2 cellular contexts compared by ENCODE assay signal in the genomic region with DNA sequence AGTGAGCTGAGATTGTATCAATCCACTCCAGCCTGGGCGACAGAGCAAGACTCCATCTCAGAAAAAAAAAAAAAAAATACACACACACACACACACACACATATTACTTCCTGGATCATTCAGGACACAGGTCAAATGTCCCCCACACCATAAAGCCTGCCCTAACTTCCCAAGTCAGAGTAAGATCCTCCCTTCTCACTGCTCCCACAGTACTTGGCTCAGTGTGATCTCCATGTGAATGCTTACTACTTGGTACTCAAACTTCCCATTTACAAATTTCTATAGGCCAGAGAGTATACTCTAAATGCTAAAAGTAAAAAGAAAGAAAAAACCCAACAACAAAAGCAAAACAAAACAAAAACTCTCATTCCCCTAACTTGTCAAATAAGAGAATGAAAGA.
TF ChIP-seq lines count a peak whose summit lies in the region.

No MANE protein-coding gene starts in this region.

TF ChIP-seq in GM23338, 12 proteins besides CTCF, POLR2A, EP300 and RAD21 (continued from another document):
- TF ChIP-seq, protein P1, sequence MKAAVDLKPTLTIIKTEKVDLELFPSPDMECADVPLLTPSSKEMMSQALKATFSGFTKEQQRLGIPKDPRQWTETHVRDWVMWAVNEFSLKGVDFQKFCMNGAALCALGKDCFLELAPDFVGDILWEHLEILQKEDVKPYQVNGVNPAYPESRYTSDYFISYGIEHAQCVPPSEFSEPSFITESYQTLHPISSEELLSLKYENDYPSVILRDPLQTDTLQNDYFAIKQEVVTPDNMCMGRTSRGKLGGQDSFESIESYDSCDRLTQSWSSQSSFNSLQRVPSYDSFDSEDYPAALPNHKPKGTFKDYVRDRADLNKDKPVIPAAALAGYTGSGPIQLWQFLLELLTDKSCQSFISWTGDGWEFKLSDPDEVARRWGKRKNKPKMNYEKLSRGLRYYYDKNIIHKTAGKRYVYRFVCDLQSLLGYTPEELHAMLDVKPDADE (IDR thresholded peaks at IDR 0.05), result no peak
- no peak for TF ChIP-seq EZH2 (IDR thresholded peaks at IDR 0.05; ENCODE audit: low read depth, unreplicated experiment)
- no peak for TF ChIP-seq JUNB (IDR thresholded peaks at IDR 0.05; ENCODE audit: unreplicated experiment)
- no peak for TF ChIP-seq NANOG (IDR thresholded peaks at IDR 0.05; ENCODE audit: borderline replicate concordance)
- no peak for TF ChIP-seq POLR2AphosphoS5 (IDR thresholded peaks at IDR 0.05; ENCODE audit: low read depth)
- TF ChIP-seq, protein P2, sequence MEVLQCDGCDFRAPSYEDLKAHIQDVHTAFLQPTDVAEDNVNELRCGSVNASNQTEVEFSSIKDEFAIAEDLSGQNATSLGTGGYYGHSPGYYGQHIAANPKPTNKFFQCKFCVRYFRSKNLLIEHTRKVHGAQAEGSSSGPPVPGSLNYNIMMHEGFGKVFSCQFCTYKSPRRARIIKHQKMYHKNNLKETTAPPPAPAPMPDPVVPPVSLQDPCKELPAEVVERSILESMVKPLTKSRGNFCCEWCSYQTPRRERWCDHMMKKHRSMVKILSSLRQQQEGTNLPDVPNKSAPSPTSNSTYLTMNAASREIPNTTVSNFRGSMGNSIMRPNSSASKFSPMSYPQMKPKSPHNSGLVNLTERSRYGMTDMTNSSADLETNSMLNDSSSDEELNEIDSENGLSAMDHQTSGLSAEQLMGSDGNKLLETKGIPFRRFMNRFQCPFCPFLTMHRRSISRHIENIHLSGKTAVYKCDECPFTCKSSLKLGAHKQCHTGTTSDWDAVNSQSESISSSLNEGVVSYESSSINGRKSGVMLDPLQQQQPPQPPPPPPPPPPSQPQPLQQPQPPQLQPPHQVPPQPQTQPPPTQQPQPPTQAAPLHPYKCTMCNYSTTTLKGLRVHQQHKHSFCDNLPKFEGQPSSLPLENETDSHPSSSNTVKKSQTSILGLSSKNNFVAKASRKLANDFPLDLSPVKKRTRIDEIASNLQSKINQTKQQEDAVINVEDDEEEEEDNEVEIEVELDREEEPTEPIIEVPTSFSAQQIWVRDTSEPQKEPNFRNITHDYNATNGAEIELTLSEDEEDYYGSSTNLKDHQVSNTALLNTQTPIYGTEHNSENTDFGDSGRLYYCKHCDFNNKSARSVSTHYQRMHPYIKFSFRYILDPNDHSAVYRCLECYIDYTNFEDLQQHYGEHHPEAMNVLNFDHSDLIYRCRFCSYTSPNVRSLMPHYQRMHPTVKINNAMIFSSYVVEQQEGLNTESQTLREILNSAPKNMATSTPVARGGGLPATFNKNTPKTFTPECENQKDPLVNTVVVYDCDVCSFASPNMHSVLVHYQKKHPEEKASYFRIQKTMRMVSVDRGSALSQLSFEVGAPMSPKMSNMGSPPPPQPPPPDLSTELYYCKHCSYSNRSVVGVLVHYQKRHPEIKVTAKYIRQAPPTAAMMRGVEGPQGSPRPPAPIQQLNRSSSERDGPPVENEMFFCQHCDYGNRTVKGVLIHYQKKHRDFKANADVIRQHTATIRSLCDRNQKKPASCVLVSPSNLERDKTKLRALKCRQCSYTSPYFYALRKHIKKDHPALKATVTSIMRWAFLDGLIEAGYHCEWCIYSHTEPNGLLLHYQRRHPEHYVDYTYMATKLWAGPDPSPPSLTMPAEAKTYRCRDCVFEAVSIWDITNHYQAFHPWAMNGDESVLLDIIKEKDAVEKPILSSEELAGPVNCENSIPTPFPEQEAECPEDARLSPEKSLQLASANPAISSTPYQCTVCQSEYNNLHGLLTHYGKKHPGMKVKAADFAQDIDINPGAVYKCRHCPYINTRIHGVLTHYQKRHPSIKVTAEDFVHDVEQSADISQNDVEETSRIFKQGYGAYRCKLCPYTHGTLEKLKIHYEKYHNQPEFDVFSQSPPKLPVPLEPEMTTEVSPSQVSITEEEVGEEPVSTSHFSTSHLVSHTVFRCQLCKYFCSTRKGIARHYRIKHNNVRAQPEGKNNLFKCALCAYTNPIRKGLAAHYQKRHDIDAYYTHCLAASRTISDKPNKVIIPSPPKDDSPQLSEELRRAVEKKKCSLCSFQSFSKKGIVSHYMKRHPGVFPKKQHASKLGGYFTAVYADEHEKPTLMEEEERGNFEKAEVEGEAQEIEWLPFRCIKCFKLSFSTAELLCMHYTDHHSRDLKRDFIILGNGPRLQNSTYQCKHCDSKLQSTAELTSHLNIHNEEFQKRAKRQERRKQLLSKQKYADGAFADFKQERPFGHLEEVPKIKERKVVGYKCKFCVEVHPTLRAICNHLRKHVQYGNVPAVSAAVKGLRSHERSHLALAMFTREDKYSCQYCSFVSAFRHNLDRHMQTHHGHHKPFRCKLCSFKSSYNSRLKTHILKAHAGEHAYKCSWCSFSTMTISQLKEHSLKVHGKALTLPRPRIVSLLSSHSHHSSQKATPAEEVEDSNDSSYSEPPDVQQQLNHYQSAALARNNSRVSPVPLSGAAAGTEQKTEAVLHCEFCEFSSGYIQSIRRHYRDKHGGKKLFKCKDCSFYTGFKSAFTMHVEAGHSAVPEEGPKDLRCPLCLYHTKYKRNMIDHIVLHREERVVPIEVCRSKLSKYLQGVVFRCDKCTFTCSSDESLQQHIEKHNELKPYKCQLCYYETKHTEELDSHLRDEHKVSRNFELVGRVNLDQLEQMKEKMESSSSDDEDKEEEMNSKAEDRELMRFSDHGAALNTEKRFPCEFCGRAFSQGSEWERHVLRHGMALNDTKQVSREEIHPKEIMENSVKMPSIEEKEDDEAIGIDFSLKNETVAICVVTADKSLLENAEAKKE (CRISPR knock-in tag; IDR thresholded peaks at IDR 0.05), result no peak

TF ChIP-seq in WTC11, 78 proteins besides CTCF, POLR2A, EP300 and RAD21 (continued from another document):
- TF ChIP-seq, protein P3, sequence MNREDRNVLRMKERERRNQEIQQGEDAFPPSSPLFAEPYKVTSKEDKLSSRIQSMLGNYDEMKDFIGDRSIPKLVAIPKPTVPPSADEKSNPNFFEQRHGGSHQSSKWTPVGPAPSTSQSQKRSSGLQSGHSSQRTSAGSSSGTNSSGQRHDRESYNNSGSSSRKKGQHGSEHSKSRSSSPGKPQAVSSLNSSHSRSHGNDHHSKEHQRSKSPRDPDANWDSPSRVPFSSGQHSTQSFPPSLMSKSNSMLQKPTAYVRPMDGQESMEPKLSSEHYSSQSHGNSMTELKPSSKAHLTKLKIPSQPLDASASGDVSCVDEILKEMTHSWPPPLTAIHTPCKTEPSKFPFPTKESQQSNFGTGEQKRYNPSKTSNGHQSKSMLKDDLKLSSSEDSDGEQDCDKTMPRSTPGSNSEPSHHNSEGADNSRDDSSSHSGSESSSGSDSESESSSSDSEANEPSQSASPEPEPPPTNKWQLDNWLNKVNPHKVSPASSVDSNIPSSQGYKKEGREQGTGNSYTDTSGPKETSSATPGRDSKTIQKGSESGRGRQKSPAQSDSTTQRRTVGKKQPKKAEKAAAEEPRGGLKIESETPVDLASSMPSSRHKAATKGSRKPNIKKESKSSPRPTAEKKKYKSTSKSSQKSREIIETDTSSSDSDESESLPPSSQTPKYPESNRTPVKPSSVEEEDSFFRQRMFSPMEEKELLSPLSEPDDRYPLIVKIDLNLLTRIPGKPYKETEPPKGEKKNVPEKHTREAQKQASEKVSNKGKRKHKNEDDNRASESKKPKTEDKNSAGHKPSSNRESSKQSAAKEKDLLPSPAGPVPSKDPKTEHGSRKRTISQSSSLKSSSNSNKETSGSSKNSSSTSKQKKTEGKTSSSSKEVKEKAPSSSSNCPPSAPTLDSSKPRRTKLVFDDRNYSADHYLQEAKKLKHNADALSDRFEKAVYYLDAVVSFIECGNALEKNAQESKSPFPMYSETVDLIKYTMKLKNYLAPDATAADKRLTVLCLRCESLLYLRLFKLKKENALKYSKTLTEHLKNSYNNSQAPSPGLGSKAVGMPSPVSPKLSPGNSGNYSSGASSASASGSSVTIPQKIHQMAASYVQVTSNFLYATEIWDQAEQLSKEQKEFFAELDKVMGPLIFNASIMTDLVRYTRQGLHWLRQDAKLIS (CRISPR knock-in tag; IDR thresholded peaks at IDR 0.05; ENCODE audit: borderline replicate concordance), result no peak
- TF ChIP-seq, protein P4, sequence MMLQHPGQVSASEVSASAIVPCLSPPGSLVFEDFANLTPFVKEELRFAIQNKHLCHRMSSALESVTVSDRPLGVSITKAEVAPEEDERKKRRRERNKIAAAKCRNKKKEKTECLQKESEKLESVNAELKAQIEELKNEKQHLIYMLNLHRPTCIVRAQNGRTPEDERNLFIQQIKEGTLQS (CRISPR knock-in tag; conservative IDR thresholded peaks at IDR 0.05), result no peak
- TF ChIP-seq ZNF317 (CRISPR knock-in tag; IDR thresholded peaks at IDR 0.05; ENCODE audit: borderline replicate concordance, low read depth) (no peak), ZNF138 (CRISPR knock-in tag; conservative IDR thresholded peaks at IDR 0.05) (no peak), CBFB (CRISPR knock-in tag; IDR thresholded peaks at IDR 0.05; ENCODE audit: low read depth) (no peak)
- TF ChIP-seq, protein P5, sequence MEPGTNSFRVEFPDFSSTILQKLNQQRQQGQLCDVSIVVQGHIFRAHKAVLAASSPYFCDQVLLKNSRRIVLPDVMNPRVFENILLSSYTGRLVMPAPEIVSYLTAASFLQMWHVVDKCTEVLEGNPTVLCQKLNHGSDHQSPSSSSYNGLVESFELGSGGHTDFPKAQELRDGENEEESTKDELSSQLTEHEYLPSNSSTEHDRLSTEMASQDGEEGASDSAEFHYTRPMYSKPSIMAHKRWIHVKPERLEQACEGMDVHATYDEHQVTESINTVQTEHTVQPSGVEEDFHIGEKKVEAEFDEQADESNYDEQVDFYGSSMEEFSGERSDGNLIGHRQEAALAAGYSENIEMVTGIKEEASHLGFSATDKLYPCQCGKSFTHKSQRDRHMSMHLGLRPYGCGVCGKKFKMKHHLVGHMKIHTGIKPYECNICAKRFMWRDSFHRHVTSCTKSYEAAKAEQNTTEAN (CRISPR knock-in tag; IDR thresholded peaks at IDR 0.05), result no peak
- TF ChIP-seq, protein P6, sequence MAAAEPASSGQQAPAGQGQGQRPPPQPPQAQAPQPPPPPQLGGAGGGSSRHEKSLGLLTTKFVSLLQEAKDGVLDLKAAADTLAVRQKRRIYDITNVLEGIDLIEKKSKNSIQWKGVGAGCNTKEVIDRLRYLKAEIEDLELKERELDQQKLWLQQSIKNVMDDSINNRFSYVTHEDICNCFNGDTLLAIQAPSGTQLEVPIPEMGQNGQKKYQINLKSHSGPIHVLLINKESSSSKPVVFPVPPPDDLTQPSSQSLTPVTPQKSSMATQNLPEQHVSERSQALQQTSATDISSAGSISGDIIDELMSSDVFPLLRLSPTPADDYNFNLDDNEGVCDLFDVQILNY (CRISPR knock-in tag; IDR thresholded peaks at IDR 0.05), result no peak
